21 cellular contexts compared by ENCODE assay signal in the genomic region with DNA sequence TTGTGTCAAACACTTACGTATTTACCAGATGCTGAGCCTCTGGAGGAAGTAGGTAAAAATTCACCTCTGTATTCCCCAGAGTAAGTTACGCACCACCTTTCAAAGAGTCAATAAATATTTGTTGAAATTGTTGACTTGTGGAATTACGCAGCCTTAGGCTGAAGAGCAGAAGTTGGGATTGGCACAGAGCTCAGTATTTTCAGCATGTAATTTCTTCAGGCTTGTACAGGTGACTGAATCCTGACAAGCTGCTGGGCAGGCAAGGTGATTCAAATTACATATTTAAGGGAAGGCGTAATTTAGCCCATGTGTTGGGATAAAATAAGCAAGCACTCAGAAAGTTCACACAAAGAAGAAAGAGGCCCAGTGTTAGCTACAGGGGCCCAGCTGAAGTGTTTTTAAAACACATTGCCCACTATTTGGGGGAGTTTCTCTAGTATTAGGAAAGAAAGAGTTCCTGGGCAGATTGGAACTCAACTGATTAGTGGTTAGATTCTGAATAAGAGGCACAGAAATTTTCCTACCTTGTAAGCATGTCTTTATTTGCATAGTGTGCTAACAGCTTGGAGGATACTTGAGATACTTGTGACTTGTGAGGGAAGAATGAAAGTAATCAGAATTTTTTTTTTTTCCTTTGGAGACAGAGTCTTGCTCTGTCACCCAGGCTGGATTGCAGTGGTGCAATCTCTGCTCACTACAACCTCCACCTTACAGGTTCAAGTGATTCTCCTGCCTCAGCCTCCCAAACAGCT.
"Had no signal": no experiment of that assay in that cellular context is flagged by ENCODE, and none has a peak within 500 bp of the region (broad histone marks: within the 10 kb centered on the region; RNA-seq: fewer than 3 reads in every experiment).

No MANE protein-coding gene starts in this region.

- H3K27ac ChIP-seq: adrenal gland had no signal

- H3K36me3 ChIP-seq: adrenal gland had no signal

- H3K4me3 ChIP-seq: adrenal gland, K562 had no signal

- H3K4me1 ChIP-seq: adrenal gland had no signal

- H3K9me3 ChIP-seq: adrenal gland had no signal

- DNase-seq: activated CD4-positive, alpha-beta T cell treated with anti-CD3 and anti-CD28 coated beads for 4 hours; activated CD8-positive, alpha-beta memory T cell treated with anti-CD3 and anti-CD28 coated beads, Interleukin-2, amount 50 U/mL, for 48 hours; activated CD8-positive, alpha-beta T cell treated with anti-CD3 and anti-CD28 coated beads, Interleukin-2, amount 10 ng/mL, durations not matched to agents 7 days and 5 days; activated naive CD4-positive, alpha-beta T cell treated with anti-CD3 and anti-CD28 coated beads, Interleukin-2, amount 50 U/mL, for 16 hours; activated naive CD8-positive, alpha-beta T cell treated with anti-CD3 and anti-CD28 coated beads, Interleukin-2, amount 10 ng/mL, durations not matched to agents 7 days and 5 days; activated T-cell treated with anti-CD3 and anti-CD28 coated beads, Interleukin-2, amount 50 U/mL, for 1 hour; adrenal gland; anterior cingulate cortex; Karpas-422; MM.1S; NCI-H1105; NCI-H1436 treated with DMSO at 0.1 percent for 48 hours; NCI-H187; NCI-H2081; NCI-H345; NCI-H510A; NCI-H526 treated with DMSO at 0.1 percent for 48 hours; NCI-H82; SHP77 treated with DMSO at 0.1 percent for 48 hours had no signal

- ATAC-seq: activated CD4-positive, CD25-positive, alpha-beta regulatory T cell treated with anti-CD3 and anti-CD28 coated beads, Interleukin-2, amount 50 U/mL, for 24 hours; activated CD8-positive, alpha-beta T cell treated with anti-CD3 and anti-CD28 coated beads, Interleukin-2, amount 10 ng/mL, durations not matched to agents 7 days and 5 days; K562 had no signal

- H3K27me3 ChIP-seq: adrenal gland had no signal
